In the genomic region with DNA sequence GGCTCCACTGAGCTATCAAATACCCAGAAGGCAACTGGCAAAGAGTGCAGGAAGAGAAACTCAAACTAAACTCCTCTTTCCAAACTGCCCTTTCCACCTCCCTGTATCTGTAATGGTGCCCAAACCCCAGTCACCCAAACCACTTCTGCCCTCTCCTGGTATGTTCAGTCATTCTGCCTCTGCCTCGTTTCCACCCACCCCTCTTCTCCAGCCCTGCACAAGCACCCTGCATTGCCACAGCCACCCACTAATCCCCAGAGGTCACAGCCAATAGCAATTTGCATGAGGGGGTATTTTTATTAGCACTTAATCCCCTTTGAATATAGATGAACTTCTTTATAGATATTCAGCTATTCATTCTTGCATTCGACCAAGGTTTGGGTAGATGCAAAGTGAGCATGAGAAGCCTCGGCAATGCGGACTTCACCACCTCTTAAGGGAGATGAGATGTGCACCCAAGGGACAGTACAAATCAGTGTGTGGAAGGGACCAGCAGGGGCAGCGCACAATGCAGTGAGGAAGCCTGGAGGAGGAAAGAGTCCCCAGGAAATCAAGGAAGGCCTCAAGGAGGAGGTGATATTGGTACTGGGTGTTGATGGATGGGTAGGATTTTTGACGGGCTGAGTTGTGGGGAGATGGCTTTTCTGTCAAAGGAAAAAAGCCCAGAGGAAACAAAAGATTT, we compare ENCODE assay signal across 8 cellular contexts. TPM values are rescaled to one million over a fixed set of nuclear protein-coding genes. Genes with fewer than 3 reads are reported as not detected.
DNase-seq lines count a peak whose midpoint lies in the region; ATAC-seq and TF ChIP-seq lines count a peak whose summit lies in the region.

No MANE protein-coding gene starts in this region.

- no peaks in the 10 kb centered on the region for H3K36me3 ChIP-seq in adrenal gland (replicated peaks in 1 of 2)

- peak; percentile 57 for TF ChIP-seq CTCF in AG09309 (IDR thresholded peaks at IDR 0.05; ENCODE audit: control insufficient read depth, insufficient read depth, low read depth, low read length, missing control alignments)
- TF ChIP-seq CTCF in adrenal gland (IDR thresholded peaks at IDR 0.05): peak in 5 of 6 experiments; percentile 27 to 63 (median 55)

- DNase-seq in AG09309 (ENCODE audit: low read depth) (peak; percentile 10), OCI-M1 (lab: John Stamatoyannopoulos, UW) (peak; percentile 46), adrenal gland (peak in 5 of 7 donors; percentile 43 to 57 (median 50)), immature natural killer cell (peak; percentile 35 to 55 (median 38)), ureter (ENCODE audit: low spot score) (peak; percentile 48)

- no peaks in the 10 kb centered on the region for H3K9me3 ChIP-seq in adrenal gland (replicated peaks in 1 of 3)

- H3K4me1 ChIP-seq in adrenal gland (replicated peaks in 1 of 2): no peaks in the 10 kb centered on the region

- H3K27ac ChIP-seq in adrenal gland: no peak overlapping the region

- H3K9me3 Mint-ChIP-seq in immature natural killer cell: no peaks in the 10 kb centered on the region

- no peak overlapping the region for H3K4me3 Mint-ChIP-seq in immature natural killer cell

- peaks cover 0 to 10% (median 6%) of the 10 kb centered on the region in 3 donors for H3K27me3 Mint-ChIP-seq in immature natural killer cell (ENCODE audit: low read depth in 3 of 3)

- H3K36me3 Mint-ChIP-seq in immature natural killer cell: no peaks in the 10 kb centered on the region

- no peak overlapping the region for H3K4me3 ChIP-seq in AG09309 (ENCODE audit: control insufficient read depth, low read depth, low read length)
- H3K4me3 ChIP-seq in adrenal gland: no peak overlapping the region

- intact Hi-C loops in adrenal gland (cut with DNase I): no loop called here

- WGBS in adrenal gland, 4 donors: 69 to 71% (median 70%) methylated on average over 6 of the region's 6 CpGs

- no peak overlapping the region for H3K27ac Mint-ChIP-seq in immature natural killer cell

- H3K4me1 Mint-ChIP-seq in immature natural killer cell: peaks cover under 1 to 2% of the 10 kb centered on the region in 2 donors

- H3K27me3 ChIP-seq in adrenal gland: peaks cover 4% of the 10 kb centered on the region

- TF ChIP-seq POLR2A in adrenal gland (IDR thresholded peaks at IDR 0.05): no peak

- peak; percentile 90 for ATAC-seq in GM18498 (IDR thresholded peaks at IDR 0.05; ENCODE audit: unreplicated experiment)
- ATAC-seq in HG02943 (IDR thresholded peaks at IDR 0.05; ENCODE audit: low read depth, unreplicated experiment): peak; percentile 74
- no peak for ATAC-seq in HG02938 (IDR thresholded peaks at IDR 0.05; ENCODE audit: unreplicated experiment)

RNA-seq across cellular contexts. Expression of a gene that starts 12.4 kb away (rescaled TPM):
- total RNA-seq in adrenal gland (not detected), ureter (not detected)
- polyA plus RNA-seq in adrenal gland (under 1 TPM in 2 of 3 donors, not detected in 1; 0.03 to 0.05 TPM), immature natural killer cell (not detected)

RNA-seq across cellular contexts. Expression of a gene that starts 28.6 kb away (rescaled TPM):
- total RNA-seq in adrenal gland: 10 to 100 TPM in 4 of 8 donors, 1 to 10 TPM in 4; 4.3 to 16.6 (median 10.1) TPM
- polyA plus RNA-seq in adrenal gland: 10 to 100 TPM; 12.1 to 33.9 (median 28.6) TPM
- 10 to 100 TPM in 2 of 3 donors, 1 to 10 TPM in 1; 9.7 to 11.4 (median 11.3) TPM for polyA plus RNA-seq in immature natural killer cell
- total RNA-seq in ureter: 23.3 TPM

RNA-seq across cellular contexts. Expression of a gene that starts 29.2 kb away (rescaled TPM):
- total RNA-seq in adrenal gland (not detected), ureter (not detected)
- polyA plus RNA-seq in adrenal gland (not detected), immature natural killer cell (not detected)
